1 cellular context compared by ENCODE assay signal in genomic region chr16:74991268-74991592, GRCh38.
TF ChIP-seq lines count a peak whose summit lies in the region.

No MANE protein-coding gene starts in this region.

TF ChIP-seq in HepG2, 621 proteins besides CTCF, POLR2A, EP300 and RAD21 (continued from another document):
- TF ChIP-seq KLF6 (CRISPR knock-in tag; IDR thresholded peaks at IDR 0.05) (no peak), ZNF552 (CRISPR knock-in tag; IDR thresholded peaks at IDR 0.05; ENCODE audit: borderline replicate concordance) (no peak), TARDBP (CRISPR knock-in tag; IDR thresholded peaks at IDR 0.05) (0 out of 2 replicates have a peak, but pooled peaks have one; percentile 18), NR0B2 (CRISPR knock-in tag; IDR thresholded peaks at IDR 0.05) (no peak), ZNF224 (CRISPR knock-in tag; IDR thresholded peaks at IDR 0.05) (no peak), DZIP1 (CRISPR knock-in tag; IDR thresholded peaks at IDR 0.05) (no peak), FOXA3 (CRISPR knock-in tag; IDR thresholded peaks at IDR 0.05) (no peak), MZF1 (CRISPR knock-in tag; IDR thresholded peaks at IDR 0.05; ENCODE audit: borderline replicate concordance) (no peak), RFXAP (CRISPR knock-in tag; IDR thresholded peaks at IDR 0.05; ENCODE audit: borderline replicate concordance) (no peak), ZNF569 (CRISPR knock-in tag; IDR thresholded peaks at IDR 0.05; ENCODE audit: borderline replicate concordance) (no peak), CHD4 (IDR thresholded peaks at IDR 0.05; ENCODE audit: borderline replicate concordance, low read length) (peak; percentile 73; the same call in 1 of the 2 replicates), IKZF4 (CRISPR knock-in tag; IDR thresholded peaks at IDR 0.05; ENCODE audit: borderline replicate concordance, low read depth, not compliant biosample characterization) (peak; percentile 35), TSC22D2 (CRISPR knock-in tag; IDR thresholded peaks at IDR 0.05; ENCODE audit: borderline replicate concordance) (no peak), POGZ (CRISPR knock-in tag; IDR thresholded peaks at IDR 0.05) (no peak), SMC3 (IDR thresholded peaks at IDR 0.05; ENCODE audit: low read length) (0 out of 2 replicates have a peak, but pooled peaks have one; percentile 15)
- TF ChIP-seq, protein P1, sequence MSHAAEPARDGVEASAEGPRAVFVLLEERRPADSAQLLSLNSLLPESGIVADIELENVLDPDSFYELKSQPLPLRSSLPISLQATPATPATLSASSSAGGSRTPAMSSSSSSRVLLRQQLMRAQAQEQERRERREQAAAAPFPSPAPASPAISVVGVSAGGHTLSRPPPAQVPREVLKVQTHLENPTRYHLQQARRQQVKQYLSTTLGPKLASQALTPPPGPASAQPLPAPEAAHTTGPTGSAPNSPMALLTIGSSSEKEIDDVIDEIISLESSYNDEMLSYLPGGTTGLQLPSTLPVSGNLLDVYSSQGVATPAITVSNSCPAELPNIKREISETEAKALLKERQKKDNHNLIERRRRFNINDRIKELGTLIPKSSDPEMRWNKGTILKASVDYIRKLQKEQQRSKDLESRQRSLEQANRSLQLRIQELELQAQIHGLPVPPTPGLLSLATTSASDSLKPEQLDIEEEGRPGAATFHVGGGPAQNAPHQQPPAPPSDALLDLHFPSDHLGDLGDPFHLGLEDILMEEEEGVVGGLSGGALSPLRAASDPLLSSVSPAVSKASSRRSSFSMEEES (CRISPR knock-in tag; IDR thresholded peaks at IDR 0.05) = no peak
- TF ChIP-seq, protein P2, sequence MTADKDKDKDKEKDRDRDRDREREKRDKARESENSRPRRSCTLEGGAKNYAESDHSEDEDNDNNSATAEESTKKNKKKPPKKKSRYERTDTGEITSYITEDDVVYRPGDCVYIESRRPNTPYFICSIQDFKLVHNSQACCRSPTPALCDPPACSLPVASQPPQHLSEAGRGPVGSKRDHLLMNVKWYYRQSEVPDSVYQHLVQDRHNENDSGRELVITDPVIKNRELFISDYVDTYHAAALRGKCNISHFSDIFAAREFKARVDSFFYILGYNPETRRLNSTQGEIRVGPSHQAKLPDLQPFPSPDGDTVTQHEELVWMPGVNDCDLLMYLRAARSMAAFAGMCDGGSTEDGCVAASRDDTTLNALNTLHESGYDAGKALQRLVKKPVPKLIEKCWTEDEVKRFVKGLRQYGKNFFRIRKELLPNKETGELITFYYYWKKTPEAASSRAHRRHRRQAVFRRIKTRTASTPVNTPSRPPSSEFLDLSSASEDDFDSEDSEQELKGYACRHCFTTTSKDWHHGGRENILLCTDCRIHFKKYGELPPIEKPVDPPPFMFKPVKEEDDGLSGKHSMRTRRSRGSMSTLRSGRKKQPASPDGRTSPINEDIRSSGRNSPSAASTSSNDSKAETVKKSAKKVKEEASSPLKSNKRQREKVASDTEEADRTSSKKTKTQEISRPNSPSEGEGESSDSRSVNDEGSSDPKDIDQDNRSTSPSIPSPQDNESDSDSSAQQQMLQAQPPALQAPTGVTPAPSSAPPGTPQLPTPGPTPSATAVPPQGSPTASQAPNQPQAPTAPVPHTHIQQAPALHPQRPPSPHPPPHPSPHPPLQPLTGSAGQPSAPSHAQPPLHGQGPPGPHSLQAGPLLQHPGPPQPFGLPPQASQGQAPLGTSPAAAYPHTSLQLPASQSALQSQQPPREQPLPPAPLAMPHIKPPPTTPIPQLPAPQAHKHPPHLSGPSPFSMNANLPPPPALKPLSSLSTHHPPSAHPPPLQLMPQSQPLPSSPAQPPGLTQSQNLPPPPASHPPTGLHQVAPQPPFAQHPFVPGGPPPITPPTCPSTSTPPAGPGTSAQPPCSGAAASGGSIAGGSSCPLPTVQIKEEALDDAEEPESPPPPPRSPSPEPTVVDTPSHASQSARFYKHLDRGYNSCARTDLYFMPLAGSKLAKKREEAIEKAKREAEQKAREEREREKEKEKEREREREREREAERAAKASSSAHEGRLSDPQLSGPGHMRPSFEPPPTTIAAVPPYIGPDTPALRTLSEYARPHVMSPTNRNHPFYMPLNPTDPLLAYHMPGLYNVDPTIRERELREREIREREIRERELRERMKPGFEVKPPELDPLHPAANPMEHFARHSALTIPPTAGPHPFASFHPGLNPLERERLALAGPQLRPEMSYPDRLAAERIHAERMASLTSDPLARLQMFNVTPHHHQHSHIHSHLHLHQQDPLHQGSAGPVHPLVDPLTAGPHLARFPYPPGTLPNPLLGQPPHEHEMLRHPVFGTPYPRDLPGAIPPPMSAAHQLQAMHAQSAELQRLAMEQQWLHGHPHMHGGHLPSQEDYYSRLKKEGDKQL (CRISPR knock-in tag; IDR thresholded peaks at IDR 0.05; ENCODE audit: low read depth) = no peak
- TF ChIP-seq, protein P3, sequence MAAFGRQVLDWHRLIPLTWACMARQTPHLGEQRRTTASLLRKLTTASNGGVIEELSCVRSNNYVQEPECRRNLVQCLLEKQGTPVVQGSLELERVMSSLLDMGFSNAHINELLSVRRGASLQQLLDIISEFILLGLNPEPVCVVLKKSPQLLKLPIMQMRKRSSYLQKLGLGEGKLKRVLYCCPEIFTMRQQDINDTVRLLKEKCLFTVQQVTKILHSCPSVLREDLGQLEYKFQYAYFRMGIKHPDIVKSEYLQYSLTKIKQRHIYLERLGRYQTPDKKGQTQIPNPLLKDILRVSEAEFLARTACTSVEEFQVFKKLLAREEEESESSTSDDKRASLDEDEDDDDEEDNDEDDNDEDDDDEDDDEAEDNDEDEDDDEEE (CRISPR knock-in tag; IDR thresholded peaks at IDR 0.05) = no peak
- TF ChIP-seq, protein P4, sequence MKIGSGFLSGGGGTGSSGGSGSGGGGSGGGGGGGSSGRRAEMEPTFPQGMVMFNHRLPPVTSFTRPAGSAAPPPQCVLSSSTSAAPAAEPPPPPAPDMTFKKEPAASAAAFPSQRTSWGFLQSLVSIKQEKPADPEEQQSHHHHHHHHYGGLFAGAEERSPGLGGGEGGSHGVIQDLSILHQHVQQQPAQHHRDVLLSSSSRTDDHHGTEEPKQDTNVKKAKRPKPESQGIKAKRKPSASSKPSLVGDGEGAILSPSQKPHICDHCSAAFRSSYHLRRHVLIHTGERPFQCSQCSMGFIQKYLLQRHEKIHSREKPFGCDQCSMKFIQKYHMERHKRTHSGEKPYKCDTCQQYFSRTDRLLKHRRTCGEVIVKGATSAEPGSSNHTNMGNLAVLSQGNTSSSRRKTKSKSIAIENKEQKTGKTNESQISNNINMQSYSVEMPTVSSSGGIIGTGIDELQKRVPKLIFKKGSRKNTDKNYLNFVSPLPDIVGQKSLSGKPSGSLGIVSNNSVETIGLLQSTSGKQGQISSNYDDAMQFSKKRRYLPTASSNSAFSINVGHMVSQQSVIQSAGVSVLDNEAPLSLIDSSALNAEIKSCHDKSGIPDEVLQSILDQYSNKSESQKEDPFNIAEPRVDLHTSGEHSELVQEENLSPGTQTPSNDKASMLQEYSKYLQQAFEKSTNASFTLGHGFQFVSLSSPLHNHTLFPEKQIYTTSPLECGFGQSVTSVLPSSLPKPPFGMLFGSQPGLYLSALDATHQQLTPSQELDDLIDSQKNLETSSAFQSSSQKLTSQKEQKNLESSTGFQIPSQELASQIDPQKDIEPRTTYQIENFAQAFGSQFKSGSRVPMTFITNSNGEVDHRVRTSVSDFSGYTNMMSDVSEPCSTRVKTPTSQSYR (CRISPR knock-in tag; IDR thresholded peaks at IDR 0.05; ENCODE audit: borderline replicate concordance) = no peak
- TF ChIP-seq, protein P5, sequence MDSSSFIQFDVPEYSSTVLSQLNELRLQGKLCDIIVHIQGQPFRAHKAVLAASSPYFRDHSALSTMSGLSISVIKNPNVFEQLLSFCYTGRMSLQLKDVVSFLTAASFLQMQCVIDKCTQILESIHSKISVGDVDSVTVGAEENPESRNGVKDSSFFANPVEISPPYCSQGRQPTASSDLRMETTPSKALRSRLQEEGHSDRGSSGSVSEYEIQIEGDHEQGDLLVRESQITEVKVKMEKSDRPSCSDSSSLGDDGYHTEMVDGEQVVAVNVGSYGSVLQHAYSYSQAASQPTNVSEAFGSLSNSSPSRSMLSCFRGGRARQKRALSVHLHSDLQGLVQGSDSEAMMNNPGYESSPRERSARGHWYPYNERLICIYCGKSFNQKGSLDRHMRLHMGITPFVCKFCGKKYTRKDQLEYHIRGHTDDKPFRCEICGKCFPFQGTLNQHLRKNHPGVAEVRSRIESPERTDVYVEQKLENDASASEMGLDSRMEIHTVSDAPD (CRISPR knock-in tag; IDR thresholded peaks at IDR 0.05) = 0 out of 2 replicates have a peak, but pooled peaks have one; percentile 51
